In genomic region chr3:157540656-157541055, GRCh38 we compare ENCODE assay signal across 25 cellular contexts. TPM values are rescaled to one million over a fixed set of nuclear protein-coding genes. Genes with fewer than 3 reads are reported as not detected.
"Had no signal": no experiment of that assay in that cellular context is flagged by ENCODE, and none has a peak within 500 bp of the region (broad histone marks: within the 10 kb centered on the region; RNA-seq: fewer than 3 reads in every experiment).

No MANE protein-coding gene starts in this region.

- ATAC-seq: effector memory CD8-positive, alpha-beta T cell; esophagus mucosa; gastrocnemius medialis; heart right ventricle; left cardiac atrium; left lung; left ventricle myocardium superior; lower lobe of right lung; mucosa of descending colon had no signal

- H3K4me3 Mint-ChIP-seq: dendritic cell treated with granulocyte-macrophage colony-stimulating factor and Interleukin-4, amounts not matched to agents 40 ng/mL and 50 ng/mL, for 4 days; effector memory CD8-positive, alpha-beta T cell; endodermal cell; mesothelial cell of epicardium; naive B cell had no signal

- H3K36me3 Mint-ChIP-seq: mesothelial cell of epicardium had no signal

- DNase-seq: colonic mucosa; cortex of kidney; effector CD8-positive, alpha-beta T cell; effector memory CD8-positive, alpha-beta T cell; endodermal cell; erythroblast; esophagus squamous epithelium; foreskin fibroblast; foreskin melanocyte; gastrocnemius medialis; glutamatergic neuron; head of caudate nucleus; heart right ventricle; hippocampal formation; left cardiac atrium; left lung; left ventricle myocardium superior; lower lobe of right lung; mesenchymal stem cell; mucosa of descending colon; naive B cell had no signal

- H3K27ac Mint-ChIP-seq: dendritic cell treated with granulocyte-macrophage colony-stimulating factor and Interleukin-4, amounts not matched to agents 40 ng/mL and 50 ng/mL, for 4 days; effector memory CD8-positive, alpha-beta T cell; endodermal cell; mesothelial cell of epicardium; naive B cell had no signal

- H3K27ac ChIP-seq: colonic mucosa, epithelial cell of prostate, esophagus squamous epithelium, heart right ventricle, left lung, lower lobe of right lung had no signal

- H3K4me3 ChIP-seq: colonic mucosa, esophagus squamous epithelium, gastrocnemius medialis, heart right ventricle, left lung, lower lobe of right lung, mucosa of descending colon had no signal

- H3K4me1 Mint-ChIP-seq: endodermal cell, mesothelial cell of epicardium, naive B cell had no signal

RNA-seq across cellular contexts. Expression of gene VEPH1, which starts 37.4 kb away (rescaled TPM):
- total RNA-seq: esophagus squamous epithelium had no signal
